Comparison of ENCODE assay signal across 20 cellular contexts in genomic region chrX:42195506-42195905, GRCh38.
"Had no signal": no experiment of that assay in that cellular context is flagged by ENCODE, and none has a peak within 500 bp of the region (broad histone marks: within the 10 kb centered on the region; RNA-seq: fewer than 3 reads in every experiment).

No MANE protein-coding gene starts in this region.

- H3K4me1 Mint-ChIP-seq: activated B cell treated with CpG ODN at 0.5 μM for 24 hours; activated CD4-positive, alpha-beta T cell treated with anti-CD3 and anti-CD28 coated beads for 36 hours; activated T-helper 17 cell treated with anti-CD3 and anti-CD28 coated beads, Interleukin-2, amount 50 U/mL, for 72 hours; central memory CD8-positive, alpha-beta T cell; stimulated activated naive B cell treated with anti-CD40 and anti-IgM and Interleukin-4, amounts not matched to agents 10 μg/mL and 1 μg/mL and 100 μg/mL, for 72 hours had no signal

- DNase-seq: activated B cell treated with CpG ODN at 0.5 μM for 24 hours; activated CD4-positive, alpha-beta T cell treated with anti-CD3 and anti-CD28 coated beads for 36 hours; activated CD4-positive, alpha-beta T cell treated with anti-CD3 and anti-CD28 coated beads, Interleukin-2, amount 50 U/mL, for 4 hours; activated CD8-positive, alpha-beta memory T cell treated with anti-CD3 and anti-CD28 coated beads for 24 hours; activated CD8-positive, alpha-beta memory T cell treated with anti-CD3 and anti-CD28 coated beads, Interleukin-2, amount 50 U/mL, for 4 hours; activated T-cell treated with anti-CD3 and anti-CD28 coated beads, Interleukin-2, amount 50 U/mL, for 24 hours; dorsolateral prefrontal cortex; head of caudate nucleus; hypothalamus; naive thymus-derived CD4-positive, alpha-beta T cell; stimulated activated CD4-positive, alpha-beta T cell treated with anti-CD3 and anti-CD28 coated beads, Interleukin-2, amount 100 ng/mL, for 48 hours; stimulated activated CD8-positive, alpha-beta memory T cell treated with anti-CD3 and anti-CD28 coated beads, Interleukin-4, amount 100 ng/mL, for 48 hours; stimulated activated naive B cell treated with anti-CD40 and anti-IgM and Interleukin-4, amounts not matched to agents 10 μg/mL and 1 μg/mL and 100 μg/mL, for 72 hours; T1000; transverse colon had no signal

- H3K27ac Mint-ChIP-seq: activated B cell treated with CpG ODN at 0.5 μM for 24 hours; activated CD4-positive, alpha-beta T cell treated with anti-CD3 and anti-CD28 coated beads for 36 hours; activated naive CD4-positive, alpha-beta T cell treated with anti-CD3 and anti-CD28 coated beads, Interleukin-2, amount 50 U/mL, for 72 hours; activated T-cell treated with anti-CD3 and anti-CD28 coated beads, Interleukin-2, amount 50 U/mL, for 24 hours; activated T-helper 17 cell treated with anti-CD3 and anti-CD28 coated beads, Interleukin-2, amount 50 U/mL, for 72 hours; naive thymus-derived CD4-positive, alpha-beta T cell; stimulated activated naive B cell treated with anti-CD40 and anti-IgM and Interleukin-4, amounts not matched to agents 10 μg/mL and 1 μg/mL and 100 μg/mL, for 72 hours had no signal

- H3K9me3 Mint-ChIP-seq: activated T-helper 17 cell treated with anti-CD3 and anti-CD28 coated beads, Interleukin-2, amount 50 U/mL, for 72 hours had no signal

- H3K4me3 Mint-ChIP-seq: activated B cell treated with CpG ODN at 0.5 μM for 24 hours; activated CD4-positive, alpha-beta T cell treated with anti-CD3 and anti-CD28 coated beads for 36 hours; activated T-cell treated with anti-CD3 and anti-CD28 coated beads, Interleukin-2, amount 50 U/mL, for 24 hours; activated T-helper 17 cell treated with anti-CD3 and anti-CD28 coated beads, Interleukin-2, amount 50 U/mL, for 72 hours; central memory CD8-positive, alpha-beta T cell; naive thymus-derived CD4-positive, alpha-beta T cell; stimulated activated naive B cell treated with anti-CD40 and anti-IgM and Interleukin-4, amounts not matched to agents 10 μg/mL and 1 μg/mL and 100 μg/mL, for 72 hours had no signal

- H3K27ac ChIP-seq: dorsolateral prefrontal cortex, gastroesophageal sphincter, transverse colon had no signal

- H3K4me3 ChIP-seq: dorsolateral prefrontal cortex, gastroesophageal sphincter, lung, transverse colon had no signal

- H3K36me3 Mint-ChIP-seq: activated naive CD4-positive, alpha-beta T cell treated with anti-CD3 and anti-CD28 coated beads, Interleukin-2, amount 50 U/mL, for 72 hours had no signal

- H3K9me3 ChIP-seq: gastroesophageal sphincter, transverse colon had no signal

- ATAC-seq: activated CD4-positive, alpha-beta T cell treated with anti-CD3 and anti-CD28 coated beads for 36 hours; activated naive CD4-positive, alpha-beta T cell treated with anti-CD3 and anti-CD28 coated beads, Interleukin-2, amount 50 U/mL, for 72 hours; activated T-helper 17 cell treated with anti-CD3 and anti-CD28 coated beads, Interleukin-2, amount 50 U/mL, for 72 hours; gastroesophageal sphincter; naive thymus-derived CD4-positive, alpha-beta T cell; stimulated activated naive B cell treated with anti-CD40 and anti-IgM and Interleukin-4, amounts not matched to agents 10 μg/mL and 1 μg/mL and 100 μg/mL, for 72 hours had no signal

- H3K27me3 Mint-ChIP-seq: activated B cell treated with CpG ODN at 0.5 μM for 24 hours; activated CD4-positive, alpha-beta T cell treated with anti-CD3 and anti-CD28 coated beads for 36 hours; activated T-helper 17 cell treated with anti-CD3 and anti-CD28 coated beads, Interleukin-2, amount 50 U/mL, for 72 hours; central memory CD8-positive, alpha-beta T cell; naive thymus-derived CD4-positive, alpha-beta T cell had no signal

- H3K27me3 ChIP-seq: gastroesophageal sphincter, transverse colon had no signal

- H3K36me3 ChIP-seq: gastroesophageal sphincter, transverse colon had no signal

- H3K4me1 ChIP-seq: gastroesophageal sphincter, transverse colon had no signal
